In genomic region chr13:112624602-112625430, GRCh38 we compare ENCODE assay signal across 31 cellular contexts. TPM values are rescaled to one million over a fixed set of nuclear protein-coding genes. Genes with fewer than 3 reads are reported as not detected.
DNase-seq lines count a peak whose midpoint lies in the region; ATAC-seq, FAIRE-seq and TF ChIP-seq lines count a peak whose summit lies in the region.
"Had no signal": no experiment of that assay in that cellular context is flagged by ENCODE, and none has a peak within 500 bp of the region (broad histone marks: within the 10 kb centered on the region; RNA-seq: fewer than 3 reads in every experiment).

No MANE protein-coding gene starts in this region.

- no peaks in the 10 kb centered on the region for H3K79me2 ChIP-seq in H1 (ENCODE audit: control insufficient read depth in 1 of 2, insufficient read depth in 2 of 2, low read length in 2 of 2)

- H3K27ac Mint-ChIP-seq in T-cell, result no peak overlapping the region
- H3K27ac Mint-ChIP-seq: CD8-positive, alpha-beta T cell had no signal

- no peaks in the 10 kb centered on the region for H3K79me1 ChIP-seq in H1 (ENCODE audit: low read depth, low read length)

- CTCF ChIA-PET in H1 (lab: Charles Lee; ENCODE audit: partially characterized antibody), result interaction anchor here (2.5 to 2.6 kb wide), 2 partner anchors 16 to 19 kb away, joined by 7 to 10 read pairs; no protein-coding TSS in a partner anchor
- CTCF ChIA-PET in T-cell (lab: Charles Lee), result no interaction called here

- ATAC-seq in GM19351 (IDR thresholded peaks at IDR 0.05; ENCODE audit: unreplicated experiment) (peak; percentile 56), right lobe of liver (peak; percentile 81 to 91 (median 89)), GM21786 (IDR thresholded peaks at IDR 0.05; ENCODE audit: unreplicated experiment) (no peak), T-cell (replicated peaks in 1 of 4) (no peak), GM18870 (IDR thresholded peaks at IDR 0.05; ENCODE audit: unreplicated experiment) (no peak)
- ATAC-seq: CD8-positive, alpha-beta T cell; PC-3; Right ventricle myocardium inferior; SK-N-SH treated with all-trans-retinoic acid at 6 μM for 48 hours had no signal

- no peak overlapping the region for H4K91ac ChIP-seq in H1 (replicated peaks; ENCODE audit: insufficient read length, low read length)

- H3K4me3 ChIP-seq in H1 (ENCODE audit: extremely low read depth in 1 of 4, insufficient read depth in 2 of 4, low read depth in 3 of 4, low read length in 4 of 4) (no peak overlapping the region), right lobe of liver (no peak overlapping the region), transverse colon (no peak overlapping the region)
- H3K4me3 ChIP-seq: MG63, SJCRH30 had no signal

- no peak overlapping the region for H2BK120ac ChIP-seq in H1 (replicated peaks; ENCODE audit: low read depth, low read length)

- no peak for TF ChIP-seq CTCF in H1 (IDR thresholded peaks at IDR 0.05; ENCODE audit: control extremely low read depth in 1 of 3, insufficient read depth in 1 of 3, low read depth in 1 of 3, low read length in 3 of 3)
- TF ChIP-seq CTCF in right lobe of liver (IDR thresholded peaks at IDR 0.05), result no peak
- no peak for TF ChIP-seq CTCF in transverse colon (IDR thresholded peaks at IDR 0.05)

- H3K9me3 ChIP-seq in H1 (ENCODE audit: insufficient read depth in 2 of 2, low read depth in 1 of 2, low read length in 1 of 2) (no peaks in the 10 kb centered on the region), right lobe of liver (no peaks in the 10 kb centered on the region), transverse colon (no peaks in the 10 kb centered on the region)
- H3K9me3 ChIP-seq: MG63, SJCRH30 had no signal

- intact Hi-C loops in right lobe of liver (cut with DNase I), result no loop called here
- intact Hi-C loops in transverse colon (cut with DNase I; ENCODE audit: low total_unique reads), result no loop called here

- H3K4me1 Mint-ChIP-seq in T-cell, result no peaks in the 10 kb centered on the region

- TF ChIP-seq POLR2A in H1 (IDR thresholded peaks at IDR 0.05; ENCODE audit: control extremely low read depth in 1 of 2, low read depth in 2 of 2, low read length in 2 of 2) (no peak), right lobe of liver (IDR thresholded peaks at IDR 0.05) (no peak), transverse colon (IDR thresholded peaks at IDR 0.05) (no peak)

- H2BK15ac ChIP-seq in H1 (ENCODE audit: low read length), result no peak overlapping the region

- H3K27me3 ChIP-seq in H1 (replicated peaks in 1 of 4; ENCODE audit: control insufficient read depth in 3 of 4, extremely low read depth in 1 of 4, insufficient read depth in 3 of 4, low read length in 3 of 4), result no peaks in the 10 kb centered on the region
- H3K27me3 ChIP-seq in right lobe of liver, result no peaks in the 10 kb centered on the region
- H3K27me3 ChIP-seq in transverse colon, result peaks cover 8% of the 10 kb centered on the region

- no peak for TF ChIP-seq EP300 in H1 (IDR thresholded peaks at IDR 0.05; ENCODE audit: borderline replicate concordance in 1 of 2, low read depth in 2 of 2, low read length in 2 of 2)
- TF ChIP-seq EP300 in transverse colon (IDR thresholded peaks at IDR 0.05; ENCODE audit: low read depth), result no peak

- no peaks in the 10 kb centered on the region for H3K36me3 ChIP-seq in H1 (ENCODE audit: control insufficient read depth in 2 of 4, insufficient read depth in 4 of 4, low read length in 3 of 4)
- H3K36me3 ChIP-seq in right lobe of liver, result no peaks in the 10 kb centered on the region
- no peaks in the 10 kb centered on the region for H3K36me3 ChIP-seq in transverse colon
- H3K36me3 ChIP-seq: MG63, SJCRH30 had no signal

- no peak overlapping the region for H3K9ac ChIP-seq in H1 (replicated peaks in 1 of 4; ENCODE audit: extremely low read depth in 1 of 4, low read depth in 3 of 4, low read length in 3 of 4)

- no peak overlapping the region for H4K5ac ChIP-seq in H1 (ENCODE audit: insufficient read length, low read depth, low read length)

- FAIRE-seq in H1 (lab: Jason Lieb, UNC), result no peak
- FAIRE-seq: A204.1, GM18507 had no signal

- H3K23ac ChIP-seq in H1 (ENCODE audit: insufficient read length), result no peak overlapping the region

- no peak overlapping the region for H3K4ac ChIP-seq in H1 (replicated peaks; ENCODE audit: insufficient read length, low read depth, low read length)

- no peak overlapping the region for H3K18ac ChIP-seq in H1 (ENCODE audit: extremely low read depth, low read length)

- WGBS in H1 (ENCODE audit: extremely low coverage in 1 of 2, insufficient coverage in 1 of 2, insufficient read length in 1 of 2, insufficient replicate concordance in 2 of 2, low coverage in 1 of 2, low lambda C conversion rate in 2 of 2, missing lambda C conversion rate in 1 of 2), 2 experiments, result 93% methylated on average over 19 of the region's 19 CpGs; no CpG with 5 or more reads in 1 of the 2 experiments
- WGBS in right lobe of liver (ENCODE audit: insufficient coverage, low coverage, low lambda C conversion rate, missing lambda C conversion rate), result 44% methylated on average over 6 of the region's 19 CpGs
- WGBS in transverse colon (ENCODE audit: low coverage in 1 of 2), 2 donors, result 87% methylated on average over 19 of the region's 19 CpGs; no CpG with 5 or more reads in 1 of the 2 donors

- no peaks in the 10 kb centered on the region for H4K20me1 ChIP-seq in H1 (replicated peaks in 1 of 2; ENCODE audit: control insufficient read depth in 1 of 2, insufficient read depth in 2 of 2, low read length in 2 of 2)

- peaks cover 7 to 25% of the 10 kb centered on the region in 2 donors for H3K27me3 Mint-ChIP-seq in T-cell

- H3K9me3 Mint-ChIP-seq in T-cell, result no peaks in the 10 kb centered on the region
- H3K9me3 Mint-ChIP-seq: CD8-positive, alpha-beta T cell had no signal

- no peak overlapping the region for H2BK20ac ChIP-seq in H1 (ENCODE audit: low read length)

- no peak overlapping the region for H2AFZ ChIP-seq in H1 (ENCODE audit: low read length)

- no peak overlapping the region for H3K4me3 Mint-ChIP-seq in T-cell
- H3K4me3 Mint-ChIP-seq: CD8-positive, alpha-beta T cell had no signal

- H3K27ac ChIP-seq in H1 (ENCODE audit: low read depth, low read length) (no peak overlapping the region), right lobe of liver (no peak overlapping the region), transverse colon (no peak overlapping the region)
- H3K27ac ChIP-seq: C4-2B, SJCRH30 had no signal

- DNase-seq in H1 (ENCODE audit: low read depth in 1 of 2, low spot score in 2 of 2) (no peak), right lobe of liver (peak in 1 of 3 donors; percentile 41), transverse colon (peak; percentile 34), AG08396 (ENCODE audit: low spot score) (no peak), T-cell (no peak)
- DNase-seq: AML-193; CD8-positive, alpha-beta T cell; DMS 273 treated with DMSO at 0.1 percent for 48 hours; DMS79; EL; GF-D8; GOT3; HCEC 1CT; IMR-90; KG1; MG63; NCI-H2029; NCI-H446; NCI-H524 treated with DMSO at 0.1 percent for 48 hours; NCI-H774; NK-92 treated with Interleukin-12 subunit alpha and Interleukin-12 subunit beta, amount 100 ng/mL, for 24 hours; PC-3; SJCRH30 had no signal

- no peak overlapping the region for H3K4me2 ChIP-seq in H1 (ENCODE audit: insufficient read depth in 1 of 2, low read depth in 2 of 2, low read length in 2 of 2)

- no peaks in the 10 kb centered on the region for H3K23me2 ChIP-seq in H1 (ENCODE audit: low read depth, low read length)

- no peak for TF ChIP-seq RAD21 in H1 (IDR thresholded peaks at IDR 0.05 in 1 of 2, conservative IDR thresholded peaks at IDR 0.05 in 1 of 2; ENCODE audit: low read depth in 2 of 2, low read length in 2 of 2)

- H3K4me1 ChIP-seq in H1 (replicated peaks in 1 of 4; ENCODE audit: control insufficient read depth in 3 of 4, insufficient read depth in 4 of 4, low read length in 3 of 4) (no peaks in the 10 kb centered on the region), right lobe of liver (peaks cover 0 to 10% (median 0%) of the 10 kb centered on the region in 4 donors), transverse colon (no peaks in the 10 kb centered on the region)
- H3K4me1 ChIP-seq: SJCRH30 had no signal

- in situ Hi-C loops in transverse colon (cut with MboI; ENCODE audit: low pct_ligation_motif_present in 1 of 4, low pct_unique_long_range_greater_than_20kb in 1 of 4, low sequenced_read_pairs in 3 of 4), result loop anchor here (25.0 kb wide), 2 partner anchors 237 to 1138 kb away; no protein-coding TSS in a partner anchor

- peak overlapping the region; percentile 38; the same call in 1 of the 2 replicates for H4K8ac ChIP-seq in H1 (ENCODE audit: extremely low read depth, insufficient read depth, low read length)

- no peak overlapping the region for H2BK5ac ChIP-seq in H1 (ENCODE audit: low read depth, low read length)

- no peak overlapping the region for H3K56ac ChIP-seq in H1 (replicated peaks; ENCODE audit: insufficient read length, low read depth, low read length)

- no peak overlapping the region for H3K14ac ChIP-seq in H1 (ENCODE audit: insufficient read length)

- no peak overlapping the region for H2BK12ac ChIP-seq in H1 (ENCODE audit: low read depth, low read length)

- POLR2A ChIA-PET in H1 (lab: Charles Lee; ENCODE audit: partially characterized antibody), result no interaction called here
- POLR2A ChIA-PET in T-cell (lab: Charles Lee), result no interaction called here

- no peaks in the 10 kb centered on the region for H3K36me3 Mint-ChIP-seq in T-cell
- H3K36me3 Mint-ChIP-seq: CD8-positive, alpha-beta T cell had no signal

- no peak overlapping the region for H2AK5ac ChIP-seq in H1 (ENCODE audit: low read depth, low read length)

TF ChIP-seq in H1, 55 proteins besides CTCF, POLR2A, EP300 and RAD21 (continues in another document):
- no peak for TF ChIP-seq CHD1 (IDR thresholded peaks at IDR 0.05; ENCODE audit: low read depth, low read length)
- TF ChIP-seq HDAC2 (IDR thresholded peaks at IDR 0.05; ENCODE audit: borderline replicate concordance in 1 of 2, low read depth in 2 of 2, low read length in 2 of 2), result no peak
- no peak for TF ChIP-seq SIN3A (conservative IDR thresholded peaks at IDR 0.05 in 1 of 2, IDR thresholded peaks at IDR 0.05 in 1 of 2; ENCODE audit: low read depth in 1 of 2, low read length in 2 of 2)
- no peak for TF ChIP-seq POU5F1 (IDR thresholded peaks at IDR 0.05; ENCODE audit: low read depth, low read length)
- no peak for TF ChIP-seq MAX (IDR thresholded peaks at IDR 0.05)

RNA-seq across cellular contexts. Expression of gene TUBGCP3, which starts 36.9 kb away (rescaled TPM):
- 31.7 and 35.8 TPM in 2 replicates for total RNA-seq in H1 (2021; fragmentation: NEBNext Ultra II Directional; extraction: Animal tissue kit (Norgen Biotek cat#: 25700))
- polyA plus RNA-seq in H1 (2011; rRNA removed), result 27.0 and 38.0 TPM in 2 replicates
- 33.1 TPM for polyA plus RNA-seq in H1 (2011; cell fraction: cytosol; rRNA removed)
- 51.5 TPM for polyA plus RNA-seq in H1 (2011; cell fraction: nucleus; rRNA removed)
- polyA plus RNA-seq in H1 (2012, experiment 1 of 2), result 19.6 to 23.2 TPM (median 21.4 TPM) in 4 replicates
- polyA plus RNA-seq in H1 (2012, experiment 2 of 2), result 3.8 TPM
- polyA plus RNA-seq in H1 (2013, experiment 1 of 2), result 14.6 TPM
- polyA plus RNA-seq in H1 (2013, experiment 2 of 2), result 16.1 TPM
- polyA minus RNA-seq in H1 (2011; rRNA and poly(A)+ RNA removed), result 46.5 and 47.2 TPM in 2 replicates
- polyA minus RNA-seq in H1 (2011; cell fraction: cytosol; rRNA and poly(A)+ RNA removed), result 17.2 TPM
- polyA minus RNA-seq in H1 (2011; cell fraction: nucleus; rRNA and poly(A)+ RNA removed), result 79.7 TPM
- 10 to 100 TPM; 13.0 to 20.0 (median 17.6) TPM for total RNA-seq in right lobe of liver
- total RNA-seq in transverse colon, result 10 to 100 TPM; 23.3 to 43.6 (median 30.0) TPM
- total RNA-seq in T-cell, result 10 to 100 TPM; 36.2 to 47.2 (median 44.7) TPM

Comparison
In these comparisons a context has a peak if more than half of its experiments do, and no peak if none do; other contexts are left out.
1. ATAC-seq: peak in GM19351 (single experiment) and right lobe of liver (4 of 4); none in GM21786 (single experiment), T-cell (0 of 4) and GM18870 (single experiment).